31 cellular contexts compared by ENCODE assay signal in the genomic region with DNA sequence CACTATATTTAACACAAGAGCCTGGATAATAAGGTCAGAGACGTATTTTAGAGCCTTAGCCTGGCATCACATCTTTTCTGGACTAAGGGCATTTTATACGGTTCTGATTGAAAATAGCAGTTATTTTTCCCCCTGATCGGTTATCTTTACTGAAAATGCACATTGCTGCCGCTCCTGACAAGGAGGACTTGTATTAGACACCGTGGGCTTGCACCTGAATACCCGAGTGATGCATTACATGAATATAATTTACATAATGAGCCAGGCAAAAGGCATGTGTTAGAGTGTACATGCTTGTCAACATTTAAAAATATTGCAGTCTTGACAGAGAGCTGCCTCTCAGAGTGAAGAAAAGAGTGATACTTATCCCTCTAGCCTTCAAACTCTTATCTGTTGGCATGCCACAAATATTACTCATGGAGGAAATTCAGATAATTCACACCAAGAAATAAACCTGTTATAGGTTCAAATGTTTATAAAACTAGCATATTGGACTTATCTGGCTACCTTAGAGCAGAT.
"Had no signal": no experiment of that assay in that cellular context is flagged by ENCODE, and none has a peak within 500 bp of the region (broad histone marks: within the 10 kb centered on the region; RNA-seq: fewer than 3 reads in every experiment).

No MANE protein-coding gene starts in this region.

- H3K4me3 ChIP-seq: coronary artery, esophagus squamous epithelium, gastroesophageal sphincter had no signal

- H3K27me3 ChIP-seq: brain microvascular endothelial cell, esophagus squamous epithelium, gastroesophageal sphincter had no signal

- H3K4me3 Mint-ChIP-seq: activated CD4-positive, alpha-beta memory T cell treated with anti-CD3 and anti-CD28 coated beads for 36 hours; activated CD4-positive, alpha-beta T cell treated with anti-CD3 and anti-CD28 coated beads for 36 hours; activated CD4-positive, alpha-beta T cell treated with anti-CD3 and anti-CD28 coated beads, Interleukin-2, amount 10 ng/mL, durations not matched to agents 24 days and 14 days; activated CD8-positive, alpha-beta memory T cell treated with anti-CD3 and anti-CD28 coated beads, Interleukin-2, amount 10 ng/mL, durations not matched to agents 7 days and 5 days; activated CD8-positive, alpha-beta T cell treated with anti-CD3 and anti-CD28 coated beads, Interleukin-2, amount 10 ng/mL, durations not matched to agents 7 days and 5 days; activated naive CD4-positive, alpha-beta T cell treated with anti-CD3 and anti-CD28 coated beads for 36 hours; activated naive CD8-positive, alpha-beta T cell treated with anti-CD3 and anti-CD28 coated beads, Interleukin-2, amount 10 ng/mL, durations not matched to agents 7 days and 5 days; activated T-helper 1 cell treated with anti-CD3 and anti-CD28 coated beads, Interleukin-12 subunit alpha, Interleukin-12 subunit beta, Interleukin-2, Interleukin-4 antibody, amounts not matched to agents 30 ng/mL and 10 ng/mL and 1 ng/mL, durations not matched to agents 14 hours and 24 hours and 36 hours; central memory CD8-positive, alpha-beta T cell; effector memory CD8-positive, alpha-beta T cell had no signal

- H3K9me3 ChIP-seq: esophagus squamous epithelium, gastroesophageal sphincter had no signal

- ATAC-seq: activated CD4-positive, alpha-beta T cell treated with anti-CD3 and anti-CD28 coated beads for 36 hours; activated CD8-positive, alpha-beta memory T cell treated with anti-CD3 and anti-CD28 coated beads, Interleukin-2, amount 10 ng/mL, durations not matched to agents 7 days and 5 days; activated CD8-positive, alpha-beta T cell treated with anti-CD3 and anti-CD28 coated beads, Interleukin-2, amount 10 ng/mL, durations not matched to agents 7 days and 5 days; activated naive CD4-positive, alpha-beta T cell treated with anti-CD3 and anti-CD28 coated beads, Interleukin-2, amount 50 U/mL, for 72 hours; effector memory CD8-positive, alpha-beta T cell; gastroesophageal sphincter had no signal

- DNase-seq: activated CD4-positive, alpha-beta memory T cell treated with anti-CD3 and anti-CD28 coated beads for 36 hours; activated CD4-positive, alpha-beta T cell treated with anti-CD3 and anti-CD28 coated beads for 36 hours; activated CD4-positive, alpha-beta T cell treated with anti-CD3 and anti-CD28 coated beads, Interleukin-2, amount 10 ng/mL, durations not matched to agents 24 days and 14 days; activated CD4-positive, CD25-positive, alpha-beta regulatory T cell; activated CD4-positive, CD25-positive, alpha-beta regulatory T cell treated with anti-CD3 and anti-CD28 coated beads, Interleukin-2, amount 50 U/mL, for 72 hours; activated CD8-positive, alpha-beta memory T cell treated with anti-CD3 and anti-CD28 coated beads, Interleukin-2, amount 10 ng/mL, durations not matched to agents 7 days and 5 days; activated CD8-positive, alpha-beta memory T cell treated with anti-CD3 and anti-CD28 coated beads, Interleukin-2, amount 50 U/mL, for 4 hours; activated CD8-positive, alpha-beta T cell treated with anti-CD3 and anti-CD28 coated beads, Interleukin-2, amount 10 ng/mL, durations not matched to agents 7 days and 5 days; activated effector memory CD4-positive, alpha-beta T cell treated with anti-CD3 and anti-CD28 coated beads, Interleukin-2, amount 50 U/mL, for 16 hours; activated naive CD4-positive, alpha-beta T cell treated with anti-CD3 and anti-CD28 coated beads for 36 hours; activated naive CD8-positive, alpha-beta T cell treated with anti-CD3 and anti-CD28 coated beads, Interleukin-2, amount 10 ng/mL, durations not matched to agents 7 days and 5 days; activated T-cell treated with anti-CD3 and anti-CD28 coated beads, Interleukin-2, amount 50 U/mL, for 1 hour; activated T-cell treated with anti-CD3 and anti-CD28 coated beads, Interleukin-2, amount 50 U/mL, for 48 hours; amniotic stem cell; anterior cingulate cortex; brain microvascular endothelial cell; dermis blood vessel endothelial cell; effector CD4-positive, alpha-beta T cell; effector memory CD8-positive, alpha-beta T cell; erythroblast; esophagus squamous epithelium; foreskin melanocyte; T-helper 2 cell had no signal

- H3K27ac Mint-ChIP-seq: activated CD4-positive, alpha-beta memory T cell treated with anti-CD3 and anti-CD28 coated beads for 36 hours; activated CD4-positive, alpha-beta T cell treated with anti-CD3 and anti-CD28 coated beads for 36 hours; activated CD4-positive, alpha-beta T cell treated with anti-CD3 and anti-CD28 coated beads, Interleukin-2, amount 10 ng/mL, durations not matched to agents 24 days and 14 days; activated CD8-positive, alpha-beta memory T cell treated with anti-CD3 and anti-CD28 coated beads, Interleukin-2, amount 10 ng/mL, durations not matched to agents 7 days and 5 days; activated CD8-positive, alpha-beta T cell treated with anti-CD3 and anti-CD28 coated beads, Interleukin-2, amount 10 ng/mL, durations not matched to agents 7 days and 5 days; activated naive CD4-positive, alpha-beta T cell treated with anti-CD3 and anti-CD28 coated beads for 36 hours; activated naive CD4-positive, alpha-beta T cell treated with anti-CD3 and anti-CD28 coated beads, Interleukin-2, amount 50 U/mL, for 72 hours; activated naive CD8-positive, alpha-beta T cell treated with anti-CD3 and anti-CD28 coated beads, Interleukin-2, amount 10 ng/mL, durations not matched to agents 7 days and 5 days; activated T-helper 1 cell treated with anti-CD3 and anti-CD28 coated beads, Interleukin-12 subunit alpha, Interleukin-12 subunit beta, Interleukin-2, Interleukin-4 antibody, amounts not matched to agents 30 ng/mL and 10 ng/mL and 1 ng/mL, durations not matched to agents 14 hours and 24 hours and 36 hours; activated T-helper 2 cell treated with anti-CD3 and anti-CD28 coated beads, Interferon-gamma antibody, Interleukin-2, Interleukin-4, amounts not matched to agents 10 μg/mL and 5 μg/mL and 100 μg/mL, durations not matched to agents 14 hours and 24 hours and 36 hours; effector memory CD8-positive, alpha-beta T cell had no signal

- H3K27ac ChIP-seq: brain microvascular endothelial cell, coronary artery, esophagus squamous epithelium, gastroesophageal sphincter had no signal

- H3K9me3 Mint-ChIP-seq: activated CD4-positive, alpha-beta memory T cell treated with anti-CD3 and anti-CD28 coated beads for 36 hours; activated CD4-positive, alpha-beta T cell treated with anti-CD3 and anti-CD28 coated beads, Interleukin-2, amount 10 ng/mL, durations not matched to agents 24 days and 14 days; activated naive CD4-positive, alpha-beta T cell treated with anti-CD3 and anti-CD28 coated beads for 36 hours; activated T-helper 1 cell treated with anti-CD3 and anti-CD28 coated beads, Interleukin-12 subunit alpha, Interleukin-12 subunit beta, Interleukin-2, Interleukin-4 antibody, amounts not matched to agents 30 ng/mL and 10 ng/mL and 1 ng/mL, durations not matched to agents 14 hours and 24 hours and 36 hours; activated T-helper 2 cell treated with anti-CD3 and anti-CD28 coated beads, Interferon-gamma antibody, Interleukin-2, Interleukin-4, amounts not matched to agents 10 μg/mL and 5 μg/mL and 100 μg/mL, durations not matched to agents 14 hours and 24 hours and 36 hours had no signal

- H3K36me3 Mint-ChIP-seq: activated CD4-positive, alpha-beta memory T cell treated with anti-CD3 and anti-CD28 coated beads for 36 hours; activated CD8-positive, alpha-beta memory T cell treated with anti-CD3 and anti-CD28 coated beads, Interleukin-2, amount 10 ng/mL, durations not matched to agents 7 days and 5 days; activated naive CD4-positive, alpha-beta T cell treated with anti-CD3 and anti-CD28 coated beads, Interleukin-2, amount 50 U/mL, for 72 hours; activated naive CD8-positive, alpha-beta T cell treated with anti-CD3 and anti-CD28 coated beads, Interleukin-2, amount 10 ng/mL, durations not matched to agents 7 days and 5 days had no signal

- H3K36me3 ChIP-seq: brain microvascular endothelial cell, esophagus squamous epithelium, gastroesophageal sphincter had no signal

- H3K4me1 Mint-ChIP-seq: activated CD4-positive, alpha-beta T cell treated with anti-CD3 and anti-CD28 coated beads for 36 hours; activated CD4-positive, alpha-beta T cell treated with anti-CD3 and anti-CD28 coated beads, Interleukin-2, amount 10 ng/mL, durations not matched to agents 24 days and 14 days; activated CD8-positive, alpha-beta memory T cell treated with anti-CD3 and anti-CD28 coated beads, Interleukin-2, amount 10 ng/mL, durations not matched to agents 7 days and 5 days; activated naive CD8-positive, alpha-beta T cell treated with anti-CD3 and anti-CD28 coated beads, Interleukin-2, amount 10 ng/mL, durations not matched to agents 7 days and 5 days; central memory CD8-positive, alpha-beta T cell had no signal

- H3K27me3 Mint-ChIP-seq: activated CD4-positive, alpha-beta memory T cell treated with anti-CD3 and anti-CD28 coated beads for 36 hours; activated CD4-positive, alpha-beta T cell treated with anti-CD3 and anti-CD28 coated beads for 36 hours; activated CD4-positive, alpha-beta T cell treated with anti-CD3 and anti-CD28 coated beads, Interleukin-2, amount 10 ng/mL, durations not matched to agents 24 days and 14 days; activated CD8-positive, alpha-beta memory T cell treated with anti-CD3 and anti-CD28 coated beads, Interleukin-2, amount 10 ng/mL, durations not matched to agents 7 days and 5 days; activated naive CD8-positive, alpha-beta T cell treated with anti-CD3 and anti-CD28 coated beads, Interleukin-2, amount 10 ng/mL, durations not matched to agents 7 days and 5 days; central memory CD8-positive, alpha-beta T cell; effector memory CD8-positive, alpha-beta T cell had no signal

- FAIRE-seq: astrocyte, bronchial epithelial cell had no signal
